In genomic region chr16:15644306-15644961, GRCh38 we compare ENCODE assay signal across 8 cellular contexts. TPM values are rescaled to one million over a fixed set of nuclear protein-coding genes. Genes with fewer than 3 reads are reported as not detected.
DNase-seq lines count a peak whose midpoint lies in the region; ATAC-seq lines count a peak whose summit lies in the region.

No MANE protein-coding gene starts in this region.

- no peaks in the 10 kb centered on the region for H3K9me3 Mint-ChIP-seq in activated CD4-positive, alpha-beta T cell treated with anti-CD3 and anti-CD28 coated beads for 36 hours (ENCODE audit: low read depth)
- H3K9me3 Mint-ChIP-seq in stimulated activated naive B cell treated with anti-CD40 and anti-IgM and Interleukin-4, amounts not matched to agents 10 μg/mL and 1 μg/mL and 100 μg/mL, for 72 hours: no peaks in the 10 kb centered on the region

- H3K9ac ChIP-seq in duodenal mucosa (ENCODE audit: low read depth in 1 of 2, low read length in 2 of 2): peak overlapping the region; percentile 99 to 100

- peaks cover 5% of the 10 kb centered on the region for H3K36me3 Mint-ChIP-seq in activated CD4-positive, alpha-beta T cell treated with anti-CD3 and anti-CD28 coated beads for 36 hours (ENCODE audit: low read depth)
- peaks cover 0 to 2% of the 10 kb centered on the region in 2 donors for H3K36me3 Mint-ChIP-seq in stimulated activated naive B cell treated with anti-CD40 and anti-IgM and Interleukin-4, amounts not matched to agents 10 μg/mL and 1 μg/mL and 100 μg/mL, for 72 hours

- peaks cover 42% of the 10 kb centered on the region for H3K4me1 Mint-ChIP-seq in activated CD4-positive, alpha-beta T cell treated with anti-CD3 and anti-CD28 coated beads for 36 hours
- peaks cover 33 to 54% of the 10 kb centered on the region in 2 donors for H3K4me1 Mint-ChIP-seq in stimulated activated naive B cell treated with anti-CD40 and anti-IgM and Interleukin-4, amounts not matched to agents 10 μg/mL and 1 μg/mL and 100 μg/mL, for 72 hours

- CTCF ChIA-PET in activated CD4-positive, alpha-beta T cell treated with anti-CD3 and anti-CD28 coated beads for 36 hours (lab: Charles Lee): interaction anchor here (0.7 to 1.5 kb wide), 10 partner anchors 9 to 218 kb away, joined by 3 to 7 read pairs (median 4); no protein-coding TSS in a partner anchor

- intact Hi-C loops in activated CD4-positive, alpha-beta T cell treated with anti-CD3 and anti-CD28 coated beads for 36 hours (cut with DNase I, micrococcal nuclease): loop anchor here (5.0 to 10.0 kb wide), 3 partner anchors 157 to 1010 kb away; partner anchors contain the start of genes BFAR (in 1 of the 2), NTAN1 (in 1 of the 2) and PARN (in 1 of the 2)

- H3K36me3 ChIP-seq in duodenal mucosa (ENCODE audit: control insufficient read depth in 1 of 2, insufficient read depth in 2 of 2, low read length in 2 of 2): no peaks in the 10 kb centered on the region

- no peak for ATAC-seq in activated CD4-positive, alpha-beta T cell treated with anti-CD3 and anti-CD28 coated beads for 36 hours
- no peak for ATAC-seq in stimulated activated naive B cell treated with anti-CD40 and anti-IgM and Interleukin-4, amounts not matched to agents 10 μg/mL and 1 μg/mL and 100 μg/mL, for 72 hours (replicated peaks)
- ATAC-seq in HG03045 (IDR thresholded peaks at IDR 0.05; ENCODE audit: unreplicated experiment): no peak
- no peak for ATAC-seq in GM18909 (IDR thresholded peaks at IDR 0.05; ENCODE audit: poor library complexity, unreplicated experiment)
- no peak for ATAC-seq in HG03280 (IDR thresholded peaks at IDR 0.05; ENCODE audit: unreplicated experiment)

- POLR2A ChIA-PET in activated CD4-positive, alpha-beta T cell treated with anti-CD3 and anti-CD28 coated beads for 36 hours (lab: Charles Lee): interaction anchor here (0.6 kb wide), 1 partner anchor 64 kb away, joined by 3 read pairs; no protein-coding TSS in a partner anchor

- H3K4me3 Mint-ChIP-seq in activated CD4-positive, alpha-beta T cell treated with anti-CD3 and anti-CD28 coated beads for 36 hours: peak overlapping the region; percentile 84
- H3K4me3 Mint-ChIP-seq in stimulated activated naive B cell treated with anti-CD40 and anti-IgM and Interleukin-4, amounts not matched to agents 10 μg/mL and 1 μg/mL and 100 μg/mL, for 72 hours: peak overlapping the region; percentile 88 to 92

- no peaks in the 10 kb centered on the region for H3K27me3 Mint-ChIP-seq in activated CD4-positive, alpha-beta T cell treated with anti-CD3 and anti-CD28 coated beads for 36 hours
- no peaks in the 10 kb centered on the region for H3K27me3 Mint-ChIP-seq in stimulated activated naive B cell treated with anti-CD40 and anti-IgM and Interleukin-4, amounts not matched to agents 10 μg/mL and 1 μg/mL and 100 μg/mL, for 72 hours

- H3K27ac Mint-ChIP-seq in activated CD4-positive, alpha-beta T cell treated with anti-CD3 and anti-CD28 coated beads for 36 hours: peak overlapping the region; percentile 98
- peak overlapping the region; percentile 99 for H3K27ac Mint-ChIP-seq in stimulated activated naive B cell treated with anti-CD40 and anti-IgM and Interleukin-4, amounts not matched to agents 10 μg/mL and 1 μg/mL and 100 μg/mL, for 72 hours

- H3K4me3 ChIP-seq in duodenal mucosa (ENCODE audit: low read depth in 1 of 2, low read length in 2 of 2): peak overlapping the region in 1 of 2 donors; percentile 99

- no peak for DNase-seq in activated CD4-positive, alpha-beta T cell treated with anti-CD3 and anti-CD28 coated beads for 36 hours
- no peak for DNase-seq in activated CD4-positive, alpha-beta T cell treated with anti-CD3 and anti-CD28 coated beads for 48 hours
- DNase-seq in NCI-H69 (lab: John Stamatoyannopoulos, UW): peak; percentile 94
- DNase-seq in stimulated activated naive B cell treated with anti-CD40 and anti-IgM and Interleukin-4, amounts not matched to agents 10 μg/mL and 1 μg/mL and 100 μg/mL, for 72 hours: no peak

- H3K27me3 ChIP-seq in duodenal mucosa (ENCODE audit: control insufficient read depth in 1 of 2, insufficient read depth in 2 of 2, low read length in 2 of 2): no peaks in the 10 kb centered on the region

- no peaks in the 10 kb centered on the region for H3K9me3 ChIP-seq in duodenal mucosa (ENCODE audit: control insufficient read depth in 1 of 2, low read length in 2 of 2)

- H3K4me1 ChIP-seq in duodenal mucosa (ENCODE audit: control insufficient read depth in 1 of 2, insufficient read depth in 2 of 2, low read length in 2 of 2): peaks cover 32 to 36% of the 10 kb centered on the region in 2 donors

- no peak overlapping the region for H3K27ac ChIP-seq in duodenal mucosa (ENCODE audit: low read depth, low read length)

RNA-seq across cellular contexts. Expression of gene MARF1, which starts 1.5 kb away (rescaled TPM):
- 10 to 100 TPM; 50.2 to 72.5 TPM for total RNA-seq in activated CD4-positive, alpha-beta T cell treated with anti-CD3 and anti-CD28 coated beads for 36 hours

RNA-seq across cellular contexts. Expression of gene NDE1, which starts 5.6 kb away (rescaled TPM):
- total RNA-seq in activated CD4-positive, alpha-beta T cell treated with anti-CD3 and anti-CD28 coated beads for 36 hours: 100 to 1,000 TPM; 107 to 117 TPM
